ENCODE assay signal across 14 cellular contexts in genomic region chr18:34128436-34128835, GRCh38.
"Had no signal": no experiment of that assay in that cellular context is flagged by ENCODE, and none has a peak within 500 bp of the region (broad histone marks: within the 10 kb centered on the region; RNA-seq: fewer than 3 reads in every experiment).

No MANE protein-coding gene starts in this region.

- H3K9me3 Mint-ChIP-seq: activated CD4-positive, alpha-beta T cell treated with anti-CD3 and anti-CD28 coated beads, Interleukin-2, amount 10 ng/mL, durations not matched to agents 7 days and 5 days; activated T-helper 17 cell treated with anti-CD3 and anti-CD28 coated beads, Interleukin-2, amount 50 U/mL, for 72 hours; endodermal cell; neural crest cell had no signal

- H3K27me3 Mint-ChIP-seq: activated CD4-positive, alpha-beta T cell treated with anti-CD3 and anti-CD28 coated beads, Interleukin-2, amount 10 ng/mL, durations not matched to agents 7 days and 5 days; activated T-helper 17 cell treated with anti-CD3 and anti-CD28 coated beads, Interleukin-2, amount 50 U/mL, for 72 hours had no signal

- H3K9me3 ChIP-seq: adrenal gland, breast epithelium, right atrium auricular region had no signal

- ATAC-seq: activated T-helper 17 cell treated with anti-CD3 and anti-CD28 coated beads, Interleukin-2, amount 50 U/mL, for 72 hours; esophagus mucosa had no signal

- H3K9ac ChIP-seq: parathyroid adenoma had no signal

- DNase-seq: activated CD4-positive, alpha-beta T cell treated with anti-CD3 and anti-CD28 coated beads, Interleukin-2, amount 10 ng/mL, durations not matched to agents 7 days and 5 days; activated CD4-positive, CD25-positive, alpha-beta regulatory T cell; activated CD8-positive, alpha-beta memory T cell treated with anti-CD3 and anti-CD28 coated beads for 24 hours; activated naive CD4-positive, alpha-beta T cell treated with anti-CD3 and anti-CD28 coated beads for 36 hours; adrenal gland; endodermal cell; small intestine; T-helper 2 cell had no signal

- H3K27ac ChIP-seq: adrenal gland, breast epithelium, parathyroid adenoma, right atrium auricular region had no signal

- H3K4me3 ChIP-seq: adrenal gland, breast epithelium, right atrium auricular region had no signal

- H3K4me3 Mint-ChIP-seq: activated CD4-positive, alpha-beta T cell treated with anti-CD3 and anti-CD28 coated beads, Interleukin-2, amount 10 ng/mL, durations not matched to agents 7 days and 5 days; activated naive CD4-positive, alpha-beta T cell treated with anti-CD3 and anti-CD28 coated beads for 36 hours; activated T-helper 17 cell treated with anti-CD3 and anti-CD28 coated beads, Interleukin-2, amount 50 U/mL, for 72 hours; endodermal cell; neural crest cell had no signal

- H3K27me3 ChIP-seq: adrenal gland, breast epithelium, right atrium auricular region had no signal

- H3K4me1 Mint-ChIP-seq: activated CD4-positive, alpha-beta T cell treated with anti-CD3 and anti-CD28 coated beads, Interleukin-2, amount 10 ng/mL, durations not matched to agents 7 days and 5 days; activated T-helper 17 cell treated with anti-CD3 and anti-CD28 coated beads, Interleukin-2, amount 50 U/mL, for 72 hours; endodermal cell; neural crest cell had no signal

- H2AFZ ChIP-seq: parathyroid adenoma had no signal

- H3K79me2 ChIP-seq: parathyroid adenoma had no signal

- H3K27ac Mint-ChIP-seq: activated CD4-positive, alpha-beta T cell treated with anti-CD3 and anti-CD28 coated beads, Interleukin-2, amount 10 ng/mL, durations not matched to agents 7 days and 5 days; activated naive CD4-positive, alpha-beta T cell treated with anti-CD3 and anti-CD28 coated beads for 36 hours; activated T-helper 17 cell treated with anti-CD3 and anti-CD28 coated beads, Interleukin-2, amount 50 U/mL, for 72 hours; endodermal cell had no signal

- H3K4me1 ChIP-seq: adrenal gland, breast epithelium, parathyroid adenoma, right atrium auricular region had no signal

- H3K36me3 ChIP-seq: adrenal gland, breast epithelium, right atrium auricular region had no signal
